8 cellular contexts compared by ENCODE assay signal in the genomic region with DNA sequence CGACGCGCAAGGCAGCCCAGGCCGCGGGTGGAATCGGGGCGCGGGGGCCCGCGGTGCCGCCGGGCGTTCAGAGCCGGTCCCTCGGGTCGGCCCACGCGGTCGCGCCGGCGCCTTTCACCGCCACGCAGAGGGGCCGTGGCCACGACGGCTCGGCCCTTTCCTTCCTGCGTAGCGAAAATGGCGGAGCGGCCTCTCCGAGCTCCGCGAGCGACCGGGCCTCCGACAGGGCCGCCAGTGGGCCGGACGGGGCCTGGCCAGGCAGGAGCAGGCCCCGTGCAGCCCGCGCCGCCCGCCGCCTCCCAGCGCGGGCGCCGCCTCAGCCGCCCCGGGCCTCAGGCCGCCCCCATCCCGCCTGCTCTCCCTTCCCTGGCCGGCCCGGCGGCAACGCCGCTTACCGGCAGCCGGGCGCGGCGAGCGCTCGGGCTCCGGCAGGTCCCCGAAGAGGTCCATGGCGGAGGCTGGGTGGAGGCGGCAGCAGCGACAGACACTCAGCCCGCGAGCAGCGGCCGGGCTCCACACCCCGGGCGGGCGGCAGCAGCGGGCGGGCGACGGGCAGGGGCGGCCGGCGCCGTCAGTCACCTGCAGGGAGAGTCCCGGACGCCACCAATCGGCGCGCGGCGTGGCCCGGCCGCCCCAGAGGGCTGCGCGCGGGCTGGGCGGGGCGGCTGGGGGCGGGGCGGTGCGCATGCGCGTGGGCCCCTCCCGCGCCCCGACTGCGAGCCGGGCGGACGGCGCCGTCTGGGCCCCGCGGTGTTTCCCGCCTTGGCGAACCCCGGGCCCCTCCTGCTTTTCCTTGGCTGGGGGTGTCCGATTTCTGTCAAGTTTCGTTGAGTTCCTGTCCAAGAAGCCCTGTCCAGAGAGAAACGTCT. TPM values are rescaled to one million over a fixed set of nuclear protein-coding genes. Genes with fewer than 3 reads are reported as not detected.
DNase-seq lines count a peak whose midpoint lies in the region; ATAC-seq, FAIRE-seq and TF ChIP-seq lines count a peak whose summit lies in the region.

A gene with protein sequence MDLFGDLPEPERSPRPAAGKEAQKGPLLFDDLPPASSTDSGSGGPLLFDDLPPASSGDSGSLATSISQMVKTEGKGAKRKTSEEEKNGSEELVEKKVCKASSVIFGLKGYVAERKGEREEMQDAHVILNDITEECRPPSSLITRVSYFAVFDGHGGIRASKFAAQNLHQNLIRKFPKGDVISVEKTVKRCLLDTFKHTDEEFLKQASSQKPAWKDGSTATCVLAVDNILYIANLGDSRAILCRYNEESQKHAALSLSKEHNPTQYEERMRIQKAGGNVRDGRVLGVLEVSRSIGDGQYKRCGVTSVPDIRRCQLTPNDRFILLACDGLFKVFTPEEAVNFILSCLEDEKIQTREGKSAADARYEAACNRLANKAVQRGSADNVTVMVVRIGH (minus strand): TSS at position 592 of the 869 bp plus-strand sequence. CDS start 142 bp downstream, at position 450.

- H3K4me3 ChIP-seq in BJ (ENCODE audit: low read depth, low read length) = peak within 1 kb of the TSS; percentile 66
- peak within 1 kb of the TSS; percentile 65 for H3K4me3 ChIP-seq in colonic mucosa

- CTCF ChIA-PET in BJ (lab: Yijun Ruan, JAX) = interaction anchor here (0.5 to 1.4 kb wide), 3 partner anchors 16 to 345 kb away, joined by 3 to 5 read pairs (median 4); no protein-coding TSS in a partner anchor

- H3K27ac ChIP-seq in colonic mucosa = peak within 1 kb of the TSS; percentile 80

- POLR2A ChIA-PET in BJ (lab: Charles Lee) = no interaction called here

- peak within 1 kb of the TSS; percentile 87 for H3K27ac Mint-ChIP-seq in activated CD4-positive, alpha-beta T cell treated with anti-CD3 and anti-CD28 coated beads, Interleukin-2, amount 10 ng/mL, durations not matched to agents 24 days and 14 days

- peaks cover 7% of the 10 kb centered on the region for H3K27me3 ChIP-seq in BJ (ENCODE audit: control insufficient read depth, insufficient read depth, low read length)
- H3K27me3 ChIP-seq in colonic mucosa = no peaks in the 10 kb centered on the region

- H3K36me3 Mint-ChIP-seq in activated CD4-positive, alpha-beta T cell treated with anti-CD3 and anti-CD28 coated beads, Interleukin-2, amount 10 ng/mL, durations not matched to agents 24 days and 14 days (ENCODE audit: low read depth) = peaks cover 12% of the 10 kb centered on the region

- peak; percentile 93 for ATAC-seq in HG03439 (IDR thresholded peaks at IDR 0.05; ENCODE audit: unreplicated experiment)

- H3K4me1 ChIP-seq in colonic mucosa = peaks cover 9% of the 10 kb centered on the region

- intact Hi-C loops in activated CD4-positive, alpha-beta T cell treated with anti-CD3 and anti-CD28 coated beads, Interleukin-2, amount 10 ng/mL, durations not matched to agents 24 days and 14 days (cut with micrococcal nuclease) = loop anchor here (1.0 to 2.0 kb wide), 5 partner anchors 28 to 237 kb away; a partner anchor contains a TSS
- intact Hi-C loops in colonic mucosa (cut with DNase I) = no loop called here

- no peaks in the 10 kb centered on the region for H3K9me3 Mint-ChIP-seq in activated CD4-positive, alpha-beta T cell treated with anti-CD3 and anti-CD28 coated beads, Interleukin-2, amount 10 ng/mL, durations not matched to agents 24 days and 14 days

- peak within 1 kb of the TSS; percentile 78 to 99 for H3K9ac ChIP-seq in colonic mucosa (ENCODE audit: low read depth in 2 of 2, low read length in 2 of 2)

- no peak for TF ChIP-seq CTCF in BJ (IDR thresholded peaks at IDR 0.05; ENCODE audit: insufficient read depth, low read depth, low read length)
- TF ChIP-seq CTCF in colonic mucosa (IDR thresholded peaks at IDR 0.05) = no peak

- peaks cover 29% of the 10 kb centered on the region for H3K4me1 Mint-ChIP-seq in activated CD4-positive, alpha-beta T cell treated with anti-CD3 and anti-CD28 coated beads, Interleukin-2, amount 10 ng/mL, durations not matched to agents 24 days and 14 days

- H3K9me3 ChIP-seq in colonic mucosa = no peaks in the 10 kb centered on the region

- H3K27me3 Mint-ChIP-seq in activated CD4-positive, alpha-beta T cell treated with anti-CD3 and anti-CD28 coated beads, Interleukin-2, amount 10 ng/mL, durations not matched to agents 24 days and 14 days = no peaks in the 10 kb centered on the region

- H3K4me3 Mint-ChIP-seq in activated CD4-positive, alpha-beta T cell treated with anti-CD3 and anti-CD28 coated beads, Interleukin-2, amount 10 ng/mL, durations not matched to agents 24 days and 14 days = peak within 1 kb of the TSS; percentile 87

- H3K36me3 ChIP-seq in BJ (ENCODE audit: control insufficient read depth, insufficient read depth, low read length) (no peaks in the 10 kb centered on the region), colonic mucosa (no peaks in the 10 kb centered on the region)

- FAIRE-seq in GM19239 (lab: Jason Lieb, UNC) = no peak

- DNase-seq in BJ (ENCODE audit: low read depth) (no peak), GM19239 (ENCODE audit: insufficient read length, low spot score) (peak; percentile 100), NCI-H524 treated with DMSO at 0.1 percent for 48 hours (lab: John Stamatoyannopoulos, UW) (peak; percentile 4), colonic mucosa (peak; percentile 89), left kidney (ENCODE audit: low read depth, low spot score) (peak; percentile 96)
- peak; percentile 97 for DNase-seq in activated CD4-positive, alpha-beta T cell treated with anti-CD3 and anti-CD28 coated beads, Interleukin-2, amount 10 ng/mL, durations not matched to agents 24 days and 14 days
- DNase-seq in stimulated activated CD4-positive, alpha-beta T cell treated with anti-CD3 and anti-CD28 coated beads, Interleukin-2, amount 100 ng/mL, for 24 hours = peak; percentile 89 to 90

RNA-seq across cellular contexts. Expression of the gene that starts here (rescaled TPM):
- polyA plus RNA-seq in BJ (2011; rRNA removed) = 28.4 and 31.1 TPM in 2 replicates
- polyA minus RNA-seq in BJ (2011; rRNA and poly(A)+ RNA removed) = 13.3 and 14.8 TPM in 2 replicates
- total RNA-seq in activated CD4-positive, alpha-beta T cell treated with anti-CD3 and anti-CD28 coated beads, Interleukin-2, amount 10 ng/mL, durations not matched to agents 24 days and 14 days = 74.4 and 77.4 TPM in 2 replicates
- total RNA-seq in colonic mucosa = 10 to 100 TPM; 27.8 to 50.3 TPM
